In the genomic region with DNA sequence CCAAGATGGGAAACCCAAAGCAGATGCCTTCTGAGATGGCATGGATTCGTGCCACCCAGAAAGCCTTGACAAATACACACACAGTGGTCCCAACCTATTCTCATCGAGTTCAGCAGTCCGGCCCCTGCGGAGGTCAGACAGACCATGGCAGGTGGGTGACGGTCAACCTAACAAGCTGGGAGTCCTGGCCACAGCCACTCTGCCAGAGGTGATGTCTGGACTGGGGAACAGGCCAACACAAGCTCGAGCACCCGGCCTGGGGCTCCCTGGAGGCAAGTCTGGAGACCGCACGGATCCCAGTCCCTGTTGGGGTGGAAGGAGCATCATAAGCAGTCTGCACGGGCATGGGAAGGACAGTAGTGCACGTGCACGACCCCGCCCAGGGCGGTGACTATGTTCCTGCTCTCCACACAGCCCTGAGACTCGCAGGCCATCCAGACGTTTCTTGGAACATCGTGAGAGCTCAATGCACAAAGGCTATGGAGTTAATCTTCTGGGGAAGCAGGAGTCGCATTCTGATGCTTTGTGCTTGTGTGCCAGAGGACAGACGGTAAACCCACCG, we compare ENCODE assay signal across 18 cellular contexts.
"Had no signal": no experiment of that assay in that cellular context is flagged by ENCODE, and none has a peak within 500 bp of the region (broad histone marks: within the 10 kb centered on the region; RNA-seq: fewer than 3 reads in every experiment).

No MANE protein-coding gene starts in this region.

- H3K9me3 ChIP-seq: body of pancreas, mucosa of descending colon, thyroid gland had no signal

- DNase-seq: activated CD4-positive, alpha-beta T cell treated with anti-CD3 and anti-CD28 coated beads, Interleukin-2, amount 10 ng/mL, durations not matched to agents 24 days and 14 days; activated CD8-positive, alpha-beta T cell treated with anti-CD3 and anti-CD28 coated beads, Interleukin-2, amount 10 ng/mL, durations not matched to agents 7 days and 5 days; activated gamma-delta T cell; activated naive CD4-positive, alpha-beta T cell treated with anti-CD3 and anti-CD28 coated beads, Interleukin-2, amount 50 U/mL, for 16 hours; activated naive CD8-positive, alpha-beta T cell treated with anti-CD3 and anti-CD28 coated beads, Interleukin-2, amount 50 U/mL, for 24 hours; body of pancreas; effector CD8-positive, alpha-beta T cell; mesendoderm; retina; stimulated activated CD4-positive, alpha-beta T cell treated with anti-CD3 and anti-CD28 coated beads, Interleukin-12 subunit alpha, Interleukin-12 subunit beta, amount 100 ng/mL, for 4 hours; stimulated activated CD4-positive, alpha-beta T cell treated with anti-CD3 and anti-CD28 coated beads, Interleukin-4, amount 100 ng/mL, for 4 hours; stimulated activated naive CD8-positive, alpha-beta T cell treated with anti-CD3 and anti-CD28 coated beads, Interleukin-15, Interleukin-2, amounts not matched to agents 100 U/mL and 50 U/mL, for 24 hours; thyroid gland had no signal

- H3K27me3 Mint-ChIP-seq: activated CD4-positive, alpha-beta T cell treated with anti-CD3 and anti-CD28 coated beads, Interleukin-2, amount 10 ng/mL, durations not matched to agents 24 days and 14 days had no signal

- H3K4me3 Mint-ChIP-seq: activated CD4-positive, alpha-beta T cell treated with anti-CD3 and anti-CD28 coated beads, Interleukin-2, amount 10 ng/mL, durations not matched to agents 24 days and 14 days; activated CD8-positive, alpha-beta T cell treated with anti-CD3 and anti-CD28 coated beads, Interleukin-2, amount 10 ng/mL, durations not matched to agents 7 days and 5 days; activated naive CD8-positive, alpha-beta T cell treated with anti-CD3 and anti-CD28 coated beads, Interleukin-2, amount 50 U/mL, for 24 hours; activated T-helper 1 cell treated with anti-CD3 and anti-CD28 coated beads, Interleukin-12 subunit alpha, Interleukin-12 subunit beta, Interleukin-2, Interleukin-4 antibody, amounts not matched to agents 30 ng/mL and 10 ng/mL and 1 ng/mL, durations not matched to agents 14 hours and 24 hours and 36 hours had no signal

- H3K27ac Mint-ChIP-seq: activated CD4-positive, alpha-beta T cell treated with anti-CD3 and anti-CD28 coated beads, Interleukin-2, amount 10 ng/mL, durations not matched to agents 24 days and 14 days; activated CD8-positive, alpha-beta T cell treated with anti-CD3 and anti-CD28 coated beads, Interleukin-2, amount 10 ng/mL, durations not matched to agents 7 days and 5 days; activated naive CD8-positive, alpha-beta T cell treated with anti-CD3 and anti-CD28 coated beads, Interleukin-2, amount 50 U/mL, for 24 hours; activated T-helper 1 cell treated with anti-CD3 and anti-CD28 coated beads, Interleukin-12 subunit alpha, Interleukin-12 subunit beta, Interleukin-2, Interleukin-4 antibody, amounts not matched to agents 30 ng/mL and 10 ng/mL and 1 ng/mL, durations not matched to agents 14 hours and 24 hours and 36 hours; progenitor cell of endocrine pancreas had no signal

- H3K27ac ChIP-seq: body of pancreas, thyroid gland had no signal

- H3K36me3 ChIP-seq: thyroid gland had no signal

- H3K9me3 Mint-ChIP-seq: activated CD4-positive, alpha-beta T cell treated with anti-CD3 and anti-CD28 coated beads, Interleukin-2, amount 10 ng/mL, durations not matched to agents 24 days and 14 days; activated naive CD8-positive, alpha-beta T cell treated with anti-CD3 and anti-CD28 coated beads, Interleukin-2, amount 50 U/mL, for 24 hours; activated T-helper 1 cell treated with anti-CD3 and anti-CD28 coated beads, Interleukin-12 subunit alpha, Interleukin-12 subunit beta, Interleukin-2, Interleukin-4 antibody, amounts not matched to agents 30 ng/mL and 10 ng/mL and 1 ng/mL, durations not matched to agents 14 hours and 24 hours and 36 hours had no signal

- ATAC-seq: activated CD4-positive, CD25-positive, alpha-beta regulatory T cell treated with anti-CD3 and anti-CD28 coated beads, Interleukin-2, amount 50 U/mL, for 24 hours; activated CD8-positive, alpha-beta T cell treated with anti-CD3 and anti-CD28 coated beads, Interleukin-2, amount 10 ng/mL, durations not matched to agents 7 days and 5 days; activated naive CD8-positive, alpha-beta T cell treated with anti-CD3 and anti-CD28 coated beads, Interleukin-2, amount 50 U/mL, for 24 hours; body of pancreas; esophagus mucosa; stimulated activated naive CD8-positive, alpha-beta T cell treated with anti-CD3 and anti-CD28 coated beads, Interleukin-15, Interleukin-2, amounts not matched to agents 100 U/mL and 50 U/mL, for 24 hours had no signal

- H3K4me3 ChIP-seq: body of pancreas, mucosa of descending colon, thyroid gland had no signal

- H3K27me3 ChIP-seq: body of pancreas, thyroid gland had no signal
